ENCODE assay signal across 10 cellular contexts in the genomic region with DNA sequence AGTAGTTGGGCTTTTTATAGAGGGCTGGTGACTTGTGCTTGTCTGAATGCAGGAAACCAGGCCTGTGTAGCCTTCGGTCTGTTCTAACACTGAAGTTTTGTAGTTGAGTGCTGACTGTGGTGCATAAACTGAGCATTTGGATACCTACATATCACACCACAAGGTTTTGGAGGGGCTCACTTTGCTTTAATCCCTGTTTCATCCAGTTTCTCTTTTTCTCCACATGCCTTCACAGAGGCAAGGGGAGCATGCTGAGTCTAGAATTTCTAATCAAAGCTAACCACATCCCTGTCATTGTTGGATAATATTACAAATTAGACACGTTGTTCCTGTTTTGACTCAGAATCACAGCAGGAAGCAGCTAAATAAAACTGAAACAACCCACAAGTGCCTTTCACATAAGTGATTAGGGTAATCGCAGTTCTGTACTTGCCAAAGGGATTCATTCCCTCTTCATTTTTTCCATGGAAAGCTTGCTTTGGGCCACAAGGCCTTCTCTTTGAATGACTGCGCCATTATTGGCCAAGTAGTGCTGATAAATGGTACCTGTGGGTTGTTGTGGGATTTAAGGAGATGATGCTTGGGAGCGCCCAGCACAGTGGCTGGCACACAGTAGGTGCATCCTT. TPM values are rescaled to one million over a fixed set of nuclear protein-coding genes. Genes with fewer than 3 reads are reported as not detected.
A peak's percentile ranks its signal among the peaks of the same experiment; 100 is the strongest.
DNase-seq lines count a peak whose midpoint lies in the region; ATAC-seq and TF ChIP-seq lines count a peak whose summit lies in the region.
"Had no signal": no experiment of that assay in that cellular context is flagged by ENCODE, and none has a peak within 500 bp of the region (broad histone marks: within the 10 kb centered on the region; RNA-seq: fewer than 3 reads in every experiment).

No MANE protein-coding gene starts in this region.

- peak; percentile 28 to 45 for ATAC-seq in naive thymus-derived CD8-positive, alpha-beta T cell
- ATAC-seq in HG02970 (IDR thresholded peaks at IDR 0.05; ENCODE audit: low FRiP score, unreplicated experiment) = no peak

- no peak for TF ChIP-seq CTCF in ascending aorta (IDR thresholded peaks at IDR 0.05)

- H3K4me3 ChIP-seq in ascending aorta = no peak overlapping the region

- peaks cover 38 to 45% of the 10 kb centered on the region in 2 donors for H3K4me1 ChIP-seq in ascending aorta

- H3K9me3 Mint-ChIP-seq in naive thymus-derived CD8-positive, alpha-beta T cell = no peaks in the 10 kb centered on the region

- peak overlapping the region; percentile 35 for H3K27ac ChIP-seq in KOPT-K1 (ENCODE audit: low read depth, low read length, poor library complexity, severe bottlenecking)
- H3K27ac ChIP-seq in ascending aorta = peak overlapping the region; percentile 2 to 65
- H3K27ac ChIP-seq: 22Rv1 had no signal

- H3K27me3 ChIP-seq in ascending aorta = no peaks in the 10 kb centered on the region

- peaks cover 48 to 99% (median 96%) of the 10 kb centered on the region in 4 donors for H3K4me1 Mint-ChIP-seq in naive thymus-derived CD8-positive, alpha-beta T cell

- peaks cover 34 to 86% (median 78%) of the 10 kb centered on the region in 3 donors for H3K36me3 Mint-ChIP-seq in naive thymus-derived CD8-positive, alpha-beta T cell

- H3K27me3 Mint-ChIP-seq in naive thymus-derived CD8-positive, alpha-beta T cell = no peaks in the 10 kb centered on the region

- H3K27ac Mint-ChIP-seq in naive thymus-derived CD8-positive, alpha-beta T cell = peak overlapping the region; percentile 94 to 100 (median 98)

- H3K4me3 Mint-ChIP-seq in naive thymus-derived CD8-positive, alpha-beta T cell = peak overlapping the region; percentile 57 to 84 (median 76)

- H3K9me3 ChIP-seq in KOPT-K1 (ENCODE audit: insufficient read depth, low read length, poor library complexity, severe bottlenecking) (no peaks in the 10 kb centered on the region), ascending aorta (no peaks in the 10 kb centered on the region)

- H3K36me3 ChIP-seq in KOPT-K1 (ENCODE audit: insufficient read depth, low read length) = peaks cover 62% of the 10 kb centered on the region
- H3K36me3 ChIP-seq in ascending aorta = peaks cover 35 to 78% of the 10 kb centered on the region in 2 donors

- intact Hi-C loops in ascending aorta (cut with DNase I) = no loop called here

- POLR2A ChIA-PET in naive thymus-derived CD8-positive, alpha-beta T cell (lab: Charles Lee) = interaction anchor here (0.6 to 10.0 kb wide), 18 partner anchors 13 to 877 kb away, joined by 3 to 315 read pairs (median 6); a partner anchor contains a TSS

- DNase-seq in NCI-H146 (lab: John Stamatoyannopoulos, UW) = peak; percentile 14
- no peak for DNase-seq in NCI-H146 treated with DMSO at 0.1 percent for 48 hours (lab: John Stamatoyannopoulos, UW; ENCODE audit: unreplicated experiment)
- DNase-seq in ascending aorta (ENCODE audit: low spot score in 2 of 2) = no peak
- peak in 5 of 10 donors; percentile 50 to 89 (median 74) for DNase-seq in naive thymus-derived CD8-positive, alpha-beta T cell
- DNase-seq in NCI-H510A (lab: John Stamatoyannopoulos, UW) = no peak
- DNase-seq in NCI-H2171 (lab: John Stamatoyannopoulos, UW) = no peak

RNA-seq across cellular contexts. Expression of a gene that starts 48.9 kb away (rescaled TPM):
- total RNA-seq in ascending aorta = 343 TPM
- total RNA-seq in naive thymus-derived CD8-positive, alpha-beta T cell = 100 to 1,000 TPM; 260 to 268 TPM
- 100 to 1,000 TPM; 128 to 226 (median 131) TPM for polyA plus RNA-seq in naive thymus-derived CD8-positive, alpha-beta T cell
- polyA plus RNA-seq: neural cell had no signal
